ENCODE assay signal across 1 cellular context in the genomic region with DNA sequence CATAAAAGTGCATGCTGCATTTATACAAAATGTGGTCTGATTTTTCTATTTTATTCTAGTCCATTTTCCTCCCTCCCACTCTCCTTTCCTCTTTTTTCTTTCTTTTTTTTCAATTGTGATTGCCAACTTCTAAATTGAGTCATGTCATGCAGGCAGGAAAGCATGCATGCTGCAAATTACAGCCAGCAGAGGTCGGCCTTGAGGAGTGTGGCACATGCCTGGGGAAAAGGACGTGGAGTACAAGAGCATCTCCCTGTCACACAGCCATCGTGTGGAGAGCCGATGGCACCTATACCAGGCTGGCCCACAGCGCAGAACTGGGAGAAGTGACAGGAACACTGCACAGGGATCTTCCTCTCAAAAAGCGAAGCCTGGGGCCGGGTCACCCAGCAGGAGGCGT.
TF ChIP-seq lines count a peak whose summit lies in the region.

No MANE protein-coding gene starts in this region.

TF ChIP-seq in WTC11, 78 proteins besides CTCF, POLR2A, EP300 and RAD21 (continued from another document):
- TF ChIP-seq, protein P1, sequence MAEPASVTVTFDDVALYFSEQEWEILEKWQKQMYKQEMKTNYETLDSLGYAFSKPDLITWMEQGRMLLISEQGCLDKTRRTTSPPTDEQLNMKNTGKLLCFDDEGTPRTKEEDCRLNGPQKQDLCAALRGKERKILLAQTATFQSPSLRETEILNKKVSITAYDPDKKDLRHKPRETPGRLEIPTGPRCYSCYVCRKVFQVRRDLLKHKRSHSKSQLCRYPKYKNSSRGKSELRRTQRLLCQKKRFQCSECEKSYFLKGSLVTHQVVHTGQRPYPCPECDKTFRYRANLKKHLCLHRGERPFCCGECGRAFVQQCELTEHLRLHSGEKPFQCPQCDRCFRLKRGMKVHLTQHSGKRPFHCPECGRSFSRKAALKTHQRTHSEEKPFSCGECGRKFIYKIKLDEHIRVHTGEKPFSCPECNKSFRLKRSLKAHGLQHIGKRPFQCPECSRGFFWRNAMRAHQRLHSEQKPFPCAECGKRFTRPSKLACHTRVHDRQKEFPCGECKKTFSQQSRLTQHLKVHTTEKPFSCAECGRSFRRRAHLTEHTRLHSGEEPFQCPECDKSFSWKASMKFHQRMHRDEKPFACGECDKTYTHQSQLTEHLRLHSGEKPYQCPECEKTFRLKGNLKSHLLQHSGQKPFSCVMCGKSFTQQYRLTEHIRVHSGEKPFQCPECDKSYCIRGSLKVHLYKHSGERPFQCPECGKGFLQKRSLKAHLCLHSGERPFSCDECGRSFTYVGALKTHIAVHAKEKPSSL (CRISPR knock-in tag; conservative IDR thresholded peaks at IDR 0.05) = no peak
- TF ChIP-seq ZNF232 (CRISPR knock-in tag; IDR thresholded peaks at IDR 0.05) (no peak), ATF1 (CRISPR knock-in tag; IDR thresholded peaks at IDR 0.05) (no peak), ELF4 (CRISPR knock-in tag; IDR thresholded peaks at IDR 0.05; ENCODE audit: low read depth) (no peak)
- TF ChIP-seq, protein P2, sequence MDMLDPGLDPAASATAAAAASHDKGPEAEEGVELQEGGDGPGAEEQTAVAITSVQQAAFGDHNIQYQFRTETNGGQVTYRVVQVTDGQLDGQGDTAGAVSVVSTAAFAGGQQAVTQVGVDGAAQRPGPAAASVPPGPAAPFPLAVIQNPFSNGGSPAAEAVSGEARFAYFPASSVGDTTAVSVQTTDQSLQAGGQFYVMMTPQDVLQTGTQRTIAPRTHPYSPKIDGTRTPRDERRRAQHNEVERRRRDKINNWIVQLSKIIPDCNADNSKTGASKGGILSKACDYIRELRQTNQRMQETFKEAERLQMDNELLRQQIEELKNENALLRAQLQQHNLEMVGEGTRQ (CRISPR knock-in tag; IDR thresholded peaks at IDR 0.05) = no peak
